ENCODE assay signal across 8 cellular contexts in the genomic region with DNA sequence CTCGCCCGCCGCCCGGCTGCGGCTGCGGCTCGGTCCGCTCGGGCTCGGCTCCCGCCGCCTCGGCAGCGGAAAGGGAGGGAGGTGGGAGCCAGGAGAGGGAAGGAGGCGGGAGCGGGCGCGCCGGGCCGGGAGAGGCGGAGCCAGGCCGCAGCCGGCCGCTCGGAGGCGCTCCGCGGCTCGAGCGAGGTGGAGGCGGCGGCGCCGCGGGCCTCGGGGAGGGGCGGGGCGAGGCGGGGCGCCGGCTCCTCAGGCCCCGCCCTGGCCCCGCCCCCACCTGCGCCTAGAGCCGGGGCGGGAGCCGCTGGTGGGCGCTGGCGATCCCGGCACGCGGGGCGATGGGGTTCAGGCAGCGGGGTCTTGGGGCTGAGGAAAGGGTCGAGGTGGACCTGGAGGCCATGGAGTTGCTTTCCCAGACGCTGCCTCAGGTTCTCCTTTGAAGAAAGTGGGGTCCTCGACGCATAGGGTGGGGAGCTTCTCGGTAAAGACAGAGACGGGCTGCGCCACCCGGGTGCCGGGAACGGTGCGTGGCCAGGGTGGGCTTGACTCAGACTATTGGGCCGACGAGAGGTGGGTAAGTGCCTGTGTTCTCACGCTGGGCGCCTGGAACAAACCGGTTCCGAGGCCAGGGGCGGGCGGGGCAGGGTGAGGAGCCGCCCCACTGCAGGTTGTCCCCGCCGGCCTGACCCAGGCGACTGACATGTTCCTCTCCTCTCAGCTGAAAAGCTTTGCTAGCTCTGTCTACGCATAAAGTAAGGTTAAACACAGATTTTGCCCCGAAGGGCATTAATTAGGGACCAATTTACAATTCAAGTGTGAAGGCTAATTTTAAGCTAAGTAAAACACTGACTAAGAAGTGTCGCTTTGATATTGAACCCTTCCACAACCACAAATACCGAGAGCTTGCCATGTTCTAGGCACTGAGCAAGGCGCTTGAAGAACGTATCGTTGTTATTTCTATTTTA. TPM values are rescaled to one million over a fixed set of nuclear protein-coding genes. Genes with fewer than 3 reads are reported as not detected.
DNase-seq lines count a peak whose midpoint lies in the region; ATAC-seq and TF ChIP-seq lines count a peak whose summit lies in the region.

A gene (minus strand): TSS at position 75 of the 962 bp plus-strand sequence. CDS start 218 bp downstream, outside the sequence.

- no peaks in the 10 kb centered on the region for H3K9me3 ChIP-seq in PC-3 (ENCODE audit: low read length)
- no peaks in the 10 kb centered on the region for H3K9me3 ChIP-seq in esophagus muscularis mucosa
- H3K9me3 ChIP-seq in muscle layer of duodenum (ENCODE audit: control insufficient read depth in 1 of 2, low read length in 2 of 2) = no peaks in the 10 kb centered on the region

- no peaks in the 10 kb centered on the region for H3F3A ChIP-seq in PC-3 (ENCODE audit: low read length, unreplicated experiment)

- POLR2A ChIA-PET in PC-3 (lab: Charles Lee; ENCODE audit: unreplicated experiment) = interaction anchor here (0.5 kb wide), 1 partner anchor 643 kb away, joined by 7 read pairs; no protein-coding TSS in a partner anchor

- intact Hi-C loops in PC-3 (cut with micrococcal nuclease) = loop anchor here (5.0 to 10.0 kb wide), 2 partner anchors 35 to 92 kb away; a partner anchor contains a TSS
- intact Hi-C loops in esophagus muscularis mucosa (cut with DNase I) = loop anchor here (5.0 kb wide), 1 partner anchor 55 kb away; a partner anchor contains a TSS

- peak within 1 kb of the TSS; percentile 67 for H3K9ac ChIP-seq in PC-3 (ENCODE audit: low read length)

- no TSS peak for BruUV-seq in PC-3 (replicated peaks; lab: Mats Ljungman, UMichigan)

- DNase-seq in COLO829 (ENCODE audit: low spot score) (peak; percentile 60), HT1080 (ENCODE audit: low read depth) (peak; percentile 80), PC-3 (peak; percentile 87), esophagus muscularis mucosa (ENCODE audit: extremely low spot score) (no peak)
- peak; percentile 76 to 83 for DNase-seq in activated T-cell treated with anti-CD3 and anti-CD28 coated beads, Interleukin-2, amount 50 U/mL, for 48 hours
- DNase-seq in stimulated activated CD8-positive, alpha-beta memory T cell treated with anti-CD3 and anti-CD28 coated beads, Interleukin-4, amount 100 ng/mL, for 48 hours = peak; percentile 79

- peaks cover 42% of the 10 kb centered on the region for H3K79me2 ChIP-seq in PC-3 (ENCODE audit: low read length)

- TF ChIP-seq POLR2A in esophagus muscularis mucosa (IDR thresholded peaks at IDR 0.05; ENCODE audit: low read depth) = no peak

- H2AFZ ChIP-seq in PC-3 (ENCODE audit: low read length) = peak within 1 kb of the TSS; percentile 97

- peak within 1 kb of the TSS; percentile 98 for H3K4me2 ChIP-seq in PC-3 (ENCODE audit: low read length)

- no peaks in the 10 kb centered on the region for H3K36me3 ChIP-seq in PC-3 (ENCODE audit: low read depth, low read length)
- H3K36me3 ChIP-seq in esophagus muscularis mucosa = no peaks in the 10 kb centered on the region
- no peaks in the 10 kb centered on the region for H3K36me3 ChIP-seq in muscle layer of duodenum (ENCODE audit: control insufficient read depth in 1 of 2, insufficient read depth in 2 of 2, low read length in 2 of 2)

- TF ChIP-seq CTCF in PC-3 (conservative IDR thresholded peaks at IDR 0.05; ENCODE audit: low read depth, low read length) (peak; percentile 32; the same call in 1 of the 2 replicates), esophagus muscularis mucosa (IDR thresholded peaks at IDR 0.05) (peak; percentile 7 to 40 (median 23))

- 0 out of 2 replicates have a peak, but pooled peaks cover 6% of the 10 kb centered on the region for H4K20me1 ChIP-seq in PC-3 (ENCODE audit: low read length)

- H3K27ac ChIP-seq in PC-3 (ENCODE audit: low read length) (no peak within 1 kb of the TSS), esophagus muscularis mucosa (replicated peaks in 1 of 4) (peak within 1 kb of the TSS; percentile 76 to 83 (median 82)), muscle layer of duodenum (ENCODE audit: low read length) (no peak within 1 kb of the TSS)

- H3K27me3 ChIP-seq in PC-3 (ENCODE audit: low read length) (no peaks in the 10 kb centered on the region), esophagus muscularis mucosa (no peaks in the 10 kb centered on the region), muscle layer of duodenum (ENCODE audit: low read depth, low read length) (no peaks in the 10 kb centered on the region)

- H3K4me1 ChIP-seq in PC-3 (ENCODE audit: insufficient read depth, low read length) = peaks cover 30% of the 10 kb centered on the region
- peaks cover 17 to 30% (median 24%) of the 10 kb centered on the region in 4 donors for H3K4me1 ChIP-seq in esophagus muscularis mucosa
- H3K4me1 ChIP-seq in muscle layer of duodenum (ENCODE audit: control insufficient read depth in 1 of 2, insufficient read depth in 2 of 2, low read length in 2 of 2) = peaks cover 7 to 10% of the 10 kb centered on the region in 2 donors

- peak within 1 kb of the TSS; percentile 87 for H3K4me3 ChIP-seq in PC-3 (ENCODE audit: low read length)
- peak within 1 kb of the TSS; percentile 67 to 93 (median 78) for H3K4me3 ChIP-seq in esophagus muscularis mucosa
- H3K4me3 ChIP-seq in muscle layer of duodenum (ENCODE audit: low read depth in 1 of 2, low read length in 2 of 2) = peak within 1 kb of the TSS; percentile 66 to 77

- TF ChIP-seq EP300 in esophagus muscularis mucosa (IDR thresholded peaks at IDR 0.05) = no peak

- no peaks in the 10 kb centered on the region for H3K9me2 ChIP-seq in PC-3 (replicated peaks; ENCODE audit: low read length)

- CTCF ChIA-PET in PC-3 (lab: Charles Lee) = no interaction called here

- WGBS in esophagus muscularis mucosa = 12% methylated on average over 30 of the region's 84 CpGs

- ATAC-seq in GM19468 (IDR thresholded peaks at IDR 0.05; ENCODE audit: extremely low read depth, unreplicated experiment) (peak; percentile 32), PC-3 (peak; percentile 84)

RNA-seq across cellular contexts. Expression of the gene that starts here (rescaled TPM):
- 27.0 and 34.4 TPM in 2 replicates for total RNA-seq in HT1080 (2014; rRNA removed; shearing (Covaris generic))
- polyA plus RNA-seq in HT1080 (2015; cell fraction: cytosol; rRNA removed) = 22.7 and 30.2 TPM in 2 replicates
- polyA plus RNA-seq in HT1080 (2015; cell fraction: nucleus; rRNA removed) = 31.0 and 31.1 TPM in 2 replicates
- 16.9 and 17.0 TPM in 2 replicates for total RNA-seq in PC-3 (2014; rRNA removed)
- 10 to 100 TPM in 3 of 4 donors, 1 to 10 TPM in 1; 9.8 to 19.8 (median 15.0) TPM for total RNA-seq in esophagus muscularis mucosa

Comparison
In these comparisons a context has a peak if more than half of its experiments do, and no peak if none do; other contexts are left out.
1. H3K27ac ChIP-seq: peak in esophagus muscularis mucosa (4 of 4); none in PC-3 (single experiment) and muscle layer of duodenum (single experiment).
2. Peak in every context shown above with its lines, with median percentiles within 50 percentile points of each other: H3K4me3 ChIP-seq.